ENCODE assay signal across 8 cellular contexts in the genomic region with DNA sequence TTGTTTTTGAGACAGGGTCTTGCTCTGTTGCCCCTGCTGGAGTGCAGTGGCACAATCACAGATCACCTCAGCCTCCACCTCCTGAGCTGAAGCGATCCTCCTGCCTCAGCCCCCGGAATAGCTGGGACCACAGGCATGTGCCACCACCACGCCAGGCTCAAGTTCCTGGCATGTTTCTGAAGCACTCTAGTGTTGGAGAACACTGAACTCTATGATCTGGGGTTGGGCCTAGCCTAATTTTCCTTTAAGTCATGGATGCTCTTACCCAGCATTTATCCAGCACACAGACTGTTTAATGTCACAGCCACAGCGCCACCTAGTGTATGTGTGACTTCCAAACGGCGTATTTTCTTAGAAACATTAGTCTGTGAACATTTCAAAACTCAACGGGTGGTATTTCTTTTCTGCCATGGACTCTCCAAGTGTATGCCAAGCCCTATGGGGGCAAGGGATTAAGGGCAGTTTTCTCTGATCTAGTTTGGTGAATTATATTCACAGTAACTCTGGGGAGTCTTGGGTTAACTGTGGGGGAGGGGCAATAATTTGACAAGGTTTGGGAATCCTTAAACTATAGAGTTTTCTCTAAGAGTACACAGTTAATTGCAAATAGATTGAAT.
DNase-seq lines count a peak whose midpoint lies in the region; ATAC-seq and TF ChIP-seq lines count a peak whose summit lies in the region.

No MANE protein-coding gene starts in this region.

- H3K4me3 ChIP-seq in Jurkat, Clone E6-1 (ENCODE audit: low read length), result no peak overlapping the region
- H3K4me3 ChIP-seq in PC-3 (ENCODE audit: low read length) (peak overlapping the region; percentile 5; the same call in 1 of the 2 replicates), neural cell (ENCODE audit: low read length) (no peak overlapping the region)

- H3K9me3 ChIP-seq in PC-3 (ENCODE audit: low read length) (no peaks in the 10 kb centered on the region), neural cell (ENCODE audit: low read length) (no peaks in the 10 kb centered on the region)

- peak overlapping the region; percentile 16 for H2AFZ ChIP-seq in PC-3 (ENCODE audit: low read length)
- no peak overlapping the region for H2AFZ ChIP-seq in neural cell (ENCODE audit: low read depth, low read length)

- BruUV-seq in Calu3 (replicated peaks; lab: Mats Ljungman, UMichigan), result no TSS peak
- BruUV-seq in PC-3 (replicated peaks; lab: Mats Ljungman, UMichigan), result no TSS peak

- H3K4me3 Mint-ChIP-seq in Calu3 (ENCODE audit: low read depth, unreplicated experiment), result no peak overlapping the region
- H3K4me3 Mint-ChIP-seq in activated T-cell treated with anti-CD3 and anti-CD28 coated beads, Interleukin-2, amount 50 U/mL, for 24 hours, result peak overlapping the region; percentile 61
- H3K4me3 Mint-ChIP-seq in stimulated activated naive CD8-positive, alpha-beta T cell treated with anti-CD3 and anti-CD28 coated beads, Interleukin-15, Interleukin-2, amounts not matched to agents 100 ng/mL and 50 ng/mL, for 24 hours, result peak overlapping the region; percentile 64

- H3K4me2 ChIP-seq in PC-3 (ENCODE audit: low read length) (peak overlapping the region; percentile 43), neural cell (ENCODE audit: low read length) (no peak overlapping the region)

- peak; percentile 73 for DNase-seq in Calu3
- peak; percentile 78 for DNase-seq in Jurkat, Clone E6-1 (ENCODE audit: low read depth, low spot score)
- peak; percentile 100 for DNase-seq in PC-3
- DNase-seq in activated T-cell treated with anti-CD3 and anti-CD28 coated beads, Interleukin-2, amount 50 U/mL, for 24 hours, result peak; percentile 81
- DNase-seq in fibroblast of gingiva (ENCODE audit: low read depth), result peak; percentile 85

- H3K9me2 ChIP-seq in PC-3 (replicated peaks; ENCODE audit: low read length) (no peaks in the 10 kb centered on the region), neural cell (ENCODE audit: insufficient read depth, low read length) (no peaks in the 10 kb centered on the region)

- H3K27me3 Mint-ChIP-seq in Calu3 (ENCODE audit: unreplicated experiment), result no peaks in the 10 kb centered on the region
- no peaks in the 10 kb centered on the region for H3K27me3 Mint-ChIP-seq in activated T-cell treated with anti-CD3 and anti-CD28 coated beads, Interleukin-2, amount 50 U/mL, for 24 hours
- H3K27me3 Mint-ChIP-seq in stimulated activated naive CD8-positive, alpha-beta T cell treated with anti-CD3 and anti-CD28 coated beads, Interleukin-15, Interleukin-2, amounts not matched to agents 100 ng/mL and 50 ng/mL, for 24 hours, result peaks cover 4% of the 10 kb centered on the region

- H3K36me3 ChIP-seq in PC-3 (ENCODE audit: low read depth, low read length), result no peaks in the 10 kb centered on the region
- no peaks in the 10 kb centered on the region for H3K36me3 ChIP-seq in neural cell (ENCODE audit: insufficient read depth, low read length)

- H3K27ac Mint-ChIP-seq in Calu3 (ENCODE audit: unreplicated experiment), result no peak overlapping the region
- peak overlapping the region; percentile 94 for H3K27ac Mint-ChIP-seq in activated T-cell treated with anti-CD3 and anti-CD28 coated beads, Interleukin-2, amount 50 U/mL, for 24 hours
- peak overlapping the region; percentile 91 for H3K27ac Mint-ChIP-seq in stimulated activated naive CD8-positive, alpha-beta T cell treated with anti-CD3 and anti-CD28 coated beads, Interleukin-15, Interleukin-2, amounts not matched to agents 100 ng/mL and 50 ng/mL, for 24 hours

- H3K79me2 ChIP-seq in PC-3 (ENCODE audit: low read length), result no peaks in the 10 kb centered on the region
- no peaks in the 10 kb centered on the region for H3K79me2 ChIP-seq in neural cell (replicated peaks; ENCODE audit: insufficient read depth, low read length)

- peak; percentile 73 for ATAC-seq in GM21423 (IDR thresholded peaks at IDR 0.05; ENCODE audit: unreplicated experiment)
- ATAC-seq in PC-3, result peak; percentile 86

- H3K4me1 Mint-ChIP-seq in Calu3 (ENCODE audit: low read depth, unreplicated experiment), result no peaks in the 10 kb centered on the region
- peaks cover 59% of the 10 kb centered on the region for H3K4me1 Mint-ChIP-seq in activated T-cell treated with anti-CD3 and anti-CD28 coated beads, Interleukin-2, amount 50 U/mL, for 24 hours (ENCODE audit: low read depth)
- H3K4me1 Mint-ChIP-seq in stimulated activated naive CD8-positive, alpha-beta T cell treated with anti-CD3 and anti-CD28 coated beads, Interleukin-15, Interleukin-2, amounts not matched to agents 100 ng/mL and 50 ng/mL, for 24 hours (ENCODE audit: low read depth), result peaks cover 56% of the 10 kb centered on the region

- H4K20me1 ChIP-seq in PC-3 (ENCODE audit: low read length) (no peaks in the 10 kb centered on the region), neural cell (ENCODE audit: insufficient read depth) (no peaks in the 10 kb centered on the region)

- no peaks in the 10 kb centered on the region for H3K27me3 ChIP-seq in PC-3 (ENCODE audit: low read length)
- H3K27me3 ChIP-seq in neural cell (ENCODE audit: insufficient read depth, low read depth, low read length), result no peaks in the 10 kb centered on the region

- H3K9me3 Mint-ChIP-seq in Calu3 (ENCODE audit: low read depth, unreplicated experiment), result no peaks in the 10 kb centered on the region
- no peaks in the 10 kb centered on the region for H3K9me3 Mint-ChIP-seq in activated T-cell treated with anti-CD3 and anti-CD28 coated beads, Interleukin-2, amount 50 U/mL, for 24 hours
- H3K9me3 Mint-ChIP-seq in stimulated activated naive CD8-positive, alpha-beta T cell treated with anti-CD3 and anti-CD28 coated beads, Interleukin-15, Interleukin-2, amounts not matched to agents 100 ng/mL and 50 ng/mL, for 24 hours, result no peaks in the 10 kb centered on the region

- TF ChIP-seq EP300 in neural cell (conservative IDR thresholded peaks at IDR 0.05; ENCODE audit: poor library complexity, severe bottlenecking), result no peak

- no peaks in the 10 kb centered on the region for H3F3A ChIP-seq in PC-3 (ENCODE audit: low read length, unreplicated experiment)
- no peaks in the 10 kb centered on the region for H3F3A ChIP-seq in neural cell (ENCODE audit: insufficient read depth, low read length, poor library complexity, severe bottlenecking)

- TF ChIP-seq CTCF in Calu3 (IDR thresholded peaks at IDR 0.05; ENCODE audit: unreplicated experiment) (no peak), PC-3 (conservative IDR thresholded peaks at IDR 0.05; ENCODE audit: low read depth, low read length) (peak; percentile 100), neural cell (IDR thresholded peaks at IDR 0.05; ENCODE audit: poor library complexity, severe bottlenecking) (peak; percentile 57)

- intact Hi-C loops in Calu3 (cut with micrococcal nuclease; ENCODE audit: unreplicated experiment) (loop anchor here (1.0 kb wide), 1 partner anchor 98 kb away; no protein-coding TSS in a partner anchor), PC-3 (cut with micrococcal nuclease) (loop anchor here (1.0 to 5.0 kb wide), 6 partner anchors 22 to 551 kb away; partner anchors contain the start of gene CREM)

- no peak overlapping the region for H3K27ac ChIP-seq in PC-3 (ENCODE audit: low read length)
- H3K27ac ChIP-seq in neural cell (ENCODE audit: low read length), result no peak overlapping the region

- POLR2A ChIA-PET in PC-3 (lab: Charles Lee; ENCODE audit: unreplicated experiment), result no interaction called here

- CTCF ChIA-PET in Calu3 (lab: Charles Lee) (interaction anchor here (0.9 to 1.0 kb wide), 2 partner anchors 91 to 99 kb away, joined by 3 read pairs; partner anchors contain the start of gene CREM), PC-3 (lab: Charles Lee) (interaction anchor here (2.6 kb wide), 1 partner anchor 98 kb away, joined by 18 read pairs; no protein-coding TSS in a partner anchor)

- peak; percentile 39 for TF ChIP-seq RAD21 in neural cell (conservative IDR thresholded peaks at IDR 0.05)

- H3K4me1 ChIP-seq in PC-3 (ENCODE audit: insufficient read depth, low read length), result no peaks in the 10 kb centered on the region

- no peak overlapping the region for H3K9ac ChIP-seq in PC-3 (ENCODE audit: low read length)
- H3K9ac ChIP-seq in neural cell (ENCODE audit: low read length), result no peak overlapping the region

- no peaks in the 10 kb centered on the region for H3K36me3 Mint-ChIP-seq in Calu3 (ENCODE audit: insufficient read depth, unreplicated experiment)
- peaks cover 7% of the 10 kb centered on the region for H3K36me3 Mint-ChIP-seq in activated T-cell treated with anti-CD3 and anti-CD28 coated beads, Interleukin-2, amount 50 U/mL, for 24 hours (ENCODE audit: low read depth)
- H3K36me3 Mint-ChIP-seq in stimulated activated naive CD8-positive, alpha-beta T cell treated with anti-CD3 and anti-CD28 coated beads, Interleukin-15, Interleukin-2, amounts not matched to agents 100 ng/mL and 50 ng/mL, for 24 hours (ENCODE audit: low read depth), result no peaks in the 10 kb centered on the region

TF ChIP-seq in neural cell, 6 proteins besides CTCF, POLR2A, EP300 and RAD21:
- TF ChIP-seq EZH2 (IDR thresholded peaks at IDR 0.05; ENCODE audit: borderline replicate concordance, insufficient read depth, low read length, poor library complexity, severe bottlenecking) (no peak), SMC3 (conservative IDR thresholded peaks at IDR 0.05; ENCODE audit: poor library complexity) (peak; percentile 45)
